Comparison of ENCODE assay signal across 1 cellular context in the genomic region with DNA sequence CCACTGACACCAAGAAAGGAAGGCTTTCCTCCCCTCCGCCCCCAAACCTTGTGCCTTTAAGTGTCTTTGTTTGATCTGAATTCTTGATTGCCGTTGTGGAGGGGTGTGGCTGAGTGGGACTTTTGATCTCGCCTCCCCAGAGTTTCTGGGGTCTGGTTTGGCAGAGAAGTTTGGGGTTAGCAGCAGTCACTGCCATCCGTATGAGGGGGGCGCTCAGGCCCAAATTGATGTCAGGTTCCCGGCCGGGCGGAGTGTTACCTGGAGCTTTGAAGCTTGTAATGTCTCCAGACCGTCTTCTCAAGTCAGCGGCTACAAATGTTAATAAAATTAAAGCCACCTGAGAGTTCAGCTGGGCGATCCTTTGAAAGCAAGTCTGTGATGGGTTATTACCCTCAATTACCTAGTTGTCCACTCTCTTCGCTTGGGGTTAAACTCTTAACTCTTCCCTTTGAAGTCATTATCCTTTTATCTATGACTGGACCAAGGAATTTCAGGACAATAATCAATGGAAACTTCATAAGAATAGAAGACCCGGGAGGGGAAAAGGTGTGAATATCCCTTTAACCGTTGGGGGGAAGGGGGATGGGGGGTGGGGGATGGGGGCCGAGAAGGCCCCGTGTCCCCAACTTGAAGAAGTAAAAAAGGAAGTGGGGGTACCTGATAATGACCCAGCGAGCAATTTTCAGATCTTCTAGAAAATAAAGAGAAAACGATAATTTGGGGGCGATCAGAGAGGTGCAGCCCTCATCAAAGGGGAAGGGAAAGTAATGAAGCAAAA.
TF ChIP-seq lines count a peak whose summit lies in the region.

No MANE protein-coding gene starts in this region.

TF ChIP-seq in GM23338, 12 proteins besides CTCF, POLR2A, EP300 and RAD21 (continued from another document):
- TF ChIP-seq CREB1 (CRISPR knock-in tag; IDR thresholded peaks at IDR 0.05; ENCODE audit: low read depth), result no peak
- no peak for TF ChIP-seq EZH2 (IDR thresholded peaks at IDR 0.05; ENCODE audit: low read depth, unreplicated experiment)
- TF ChIP-seq, protein P1, sequence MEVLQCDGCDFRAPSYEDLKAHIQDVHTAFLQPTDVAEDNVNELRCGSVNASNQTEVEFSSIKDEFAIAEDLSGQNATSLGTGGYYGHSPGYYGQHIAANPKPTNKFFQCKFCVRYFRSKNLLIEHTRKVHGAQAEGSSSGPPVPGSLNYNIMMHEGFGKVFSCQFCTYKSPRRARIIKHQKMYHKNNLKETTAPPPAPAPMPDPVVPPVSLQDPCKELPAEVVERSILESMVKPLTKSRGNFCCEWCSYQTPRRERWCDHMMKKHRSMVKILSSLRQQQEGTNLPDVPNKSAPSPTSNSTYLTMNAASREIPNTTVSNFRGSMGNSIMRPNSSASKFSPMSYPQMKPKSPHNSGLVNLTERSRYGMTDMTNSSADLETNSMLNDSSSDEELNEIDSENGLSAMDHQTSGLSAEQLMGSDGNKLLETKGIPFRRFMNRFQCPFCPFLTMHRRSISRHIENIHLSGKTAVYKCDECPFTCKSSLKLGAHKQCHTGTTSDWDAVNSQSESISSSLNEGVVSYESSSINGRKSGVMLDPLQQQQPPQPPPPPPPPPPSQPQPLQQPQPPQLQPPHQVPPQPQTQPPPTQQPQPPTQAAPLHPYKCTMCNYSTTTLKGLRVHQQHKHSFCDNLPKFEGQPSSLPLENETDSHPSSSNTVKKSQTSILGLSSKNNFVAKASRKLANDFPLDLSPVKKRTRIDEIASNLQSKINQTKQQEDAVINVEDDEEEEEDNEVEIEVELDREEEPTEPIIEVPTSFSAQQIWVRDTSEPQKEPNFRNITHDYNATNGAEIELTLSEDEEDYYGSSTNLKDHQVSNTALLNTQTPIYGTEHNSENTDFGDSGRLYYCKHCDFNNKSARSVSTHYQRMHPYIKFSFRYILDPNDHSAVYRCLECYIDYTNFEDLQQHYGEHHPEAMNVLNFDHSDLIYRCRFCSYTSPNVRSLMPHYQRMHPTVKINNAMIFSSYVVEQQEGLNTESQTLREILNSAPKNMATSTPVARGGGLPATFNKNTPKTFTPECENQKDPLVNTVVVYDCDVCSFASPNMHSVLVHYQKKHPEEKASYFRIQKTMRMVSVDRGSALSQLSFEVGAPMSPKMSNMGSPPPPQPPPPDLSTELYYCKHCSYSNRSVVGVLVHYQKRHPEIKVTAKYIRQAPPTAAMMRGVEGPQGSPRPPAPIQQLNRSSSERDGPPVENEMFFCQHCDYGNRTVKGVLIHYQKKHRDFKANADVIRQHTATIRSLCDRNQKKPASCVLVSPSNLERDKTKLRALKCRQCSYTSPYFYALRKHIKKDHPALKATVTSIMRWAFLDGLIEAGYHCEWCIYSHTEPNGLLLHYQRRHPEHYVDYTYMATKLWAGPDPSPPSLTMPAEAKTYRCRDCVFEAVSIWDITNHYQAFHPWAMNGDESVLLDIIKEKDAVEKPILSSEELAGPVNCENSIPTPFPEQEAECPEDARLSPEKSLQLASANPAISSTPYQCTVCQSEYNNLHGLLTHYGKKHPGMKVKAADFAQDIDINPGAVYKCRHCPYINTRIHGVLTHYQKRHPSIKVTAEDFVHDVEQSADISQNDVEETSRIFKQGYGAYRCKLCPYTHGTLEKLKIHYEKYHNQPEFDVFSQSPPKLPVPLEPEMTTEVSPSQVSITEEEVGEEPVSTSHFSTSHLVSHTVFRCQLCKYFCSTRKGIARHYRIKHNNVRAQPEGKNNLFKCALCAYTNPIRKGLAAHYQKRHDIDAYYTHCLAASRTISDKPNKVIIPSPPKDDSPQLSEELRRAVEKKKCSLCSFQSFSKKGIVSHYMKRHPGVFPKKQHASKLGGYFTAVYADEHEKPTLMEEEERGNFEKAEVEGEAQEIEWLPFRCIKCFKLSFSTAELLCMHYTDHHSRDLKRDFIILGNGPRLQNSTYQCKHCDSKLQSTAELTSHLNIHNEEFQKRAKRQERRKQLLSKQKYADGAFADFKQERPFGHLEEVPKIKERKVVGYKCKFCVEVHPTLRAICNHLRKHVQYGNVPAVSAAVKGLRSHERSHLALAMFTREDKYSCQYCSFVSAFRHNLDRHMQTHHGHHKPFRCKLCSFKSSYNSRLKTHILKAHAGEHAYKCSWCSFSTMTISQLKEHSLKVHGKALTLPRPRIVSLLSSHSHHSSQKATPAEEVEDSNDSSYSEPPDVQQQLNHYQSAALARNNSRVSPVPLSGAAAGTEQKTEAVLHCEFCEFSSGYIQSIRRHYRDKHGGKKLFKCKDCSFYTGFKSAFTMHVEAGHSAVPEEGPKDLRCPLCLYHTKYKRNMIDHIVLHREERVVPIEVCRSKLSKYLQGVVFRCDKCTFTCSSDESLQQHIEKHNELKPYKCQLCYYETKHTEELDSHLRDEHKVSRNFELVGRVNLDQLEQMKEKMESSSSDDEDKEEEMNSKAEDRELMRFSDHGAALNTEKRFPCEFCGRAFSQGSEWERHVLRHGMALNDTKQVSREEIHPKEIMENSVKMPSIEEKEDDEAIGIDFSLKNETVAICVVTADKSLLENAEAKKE (CRISPR knock-in tag; IDR thresholded peaks at IDR 0.05), result no peak
- TF ChIP-seq, protein P2, sequence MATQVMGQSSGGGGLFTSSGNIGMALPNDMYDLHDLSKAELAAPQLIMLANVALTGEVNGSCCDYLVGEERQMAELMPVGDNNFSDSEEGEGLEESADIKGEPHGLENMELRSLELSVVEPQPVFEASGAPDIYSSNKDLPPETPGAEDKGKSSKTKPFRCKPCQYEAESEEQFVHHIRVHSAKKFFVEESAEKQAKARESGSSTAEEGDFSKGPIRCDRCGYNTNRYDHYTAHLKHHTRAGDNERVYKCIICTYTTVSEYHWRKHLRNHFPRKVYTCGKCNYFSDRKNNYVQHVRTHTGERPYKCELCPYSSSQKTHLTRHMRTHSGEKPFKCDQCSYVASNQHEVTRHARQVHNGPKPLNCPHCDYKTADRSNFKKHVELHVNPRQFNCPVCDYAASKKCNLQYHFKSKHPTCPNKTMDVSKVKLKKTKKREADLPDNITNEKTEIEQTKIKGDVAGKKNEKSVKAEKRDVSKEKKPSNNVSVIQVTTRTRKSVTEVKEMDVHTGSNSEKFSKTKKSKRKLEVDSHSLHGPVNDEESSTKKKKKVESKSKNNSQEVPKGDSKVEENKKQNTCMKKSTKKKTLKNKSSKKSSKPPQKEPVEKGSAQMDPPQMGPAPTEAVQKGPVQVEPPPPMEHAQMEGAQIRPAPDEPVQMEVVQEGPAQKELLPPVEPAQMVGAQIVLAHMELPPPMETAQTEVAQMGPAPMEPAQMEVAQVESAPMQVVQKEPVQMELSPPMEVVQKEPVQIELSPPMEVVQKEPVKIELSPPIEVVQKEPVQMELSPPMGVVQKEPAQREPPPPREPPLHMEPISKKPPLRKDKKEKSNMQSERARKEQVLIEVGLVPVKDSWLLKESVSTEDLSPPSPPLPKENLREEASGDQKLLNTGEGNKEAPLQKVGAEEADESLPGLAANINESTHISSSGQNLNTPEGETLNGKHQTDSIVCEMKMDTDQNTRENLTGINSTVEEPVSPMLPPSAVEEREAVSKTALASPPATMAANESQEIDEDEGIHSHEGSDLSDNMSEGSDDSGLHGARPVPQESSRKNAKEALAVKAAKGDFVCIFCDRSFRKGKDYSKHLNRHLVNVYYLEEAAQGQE (IDR thresholded peaks at IDR 0.05; ENCODE audit: unreplicated experiment), result no peak
- TF ChIP-seq POLR2AphosphoS5 (IDR thresholded peaks at IDR 0.05; ENCODE audit: low read depth), result no peak
- TF ChIP-seq, protein P3, sequence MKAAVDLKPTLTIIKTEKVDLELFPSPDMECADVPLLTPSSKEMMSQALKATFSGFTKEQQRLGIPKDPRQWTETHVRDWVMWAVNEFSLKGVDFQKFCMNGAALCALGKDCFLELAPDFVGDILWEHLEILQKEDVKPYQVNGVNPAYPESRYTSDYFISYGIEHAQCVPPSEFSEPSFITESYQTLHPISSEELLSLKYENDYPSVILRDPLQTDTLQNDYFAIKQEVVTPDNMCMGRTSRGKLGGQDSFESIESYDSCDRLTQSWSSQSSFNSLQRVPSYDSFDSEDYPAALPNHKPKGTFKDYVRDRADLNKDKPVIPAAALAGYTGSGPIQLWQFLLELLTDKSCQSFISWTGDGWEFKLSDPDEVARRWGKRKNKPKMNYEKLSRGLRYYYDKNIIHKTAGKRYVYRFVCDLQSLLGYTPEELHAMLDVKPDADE (IDR thresholded peaks at IDR 0.05), result no peak
